8 cellular contexts compared by ENCODE assay signal in the genomic region with DNA sequence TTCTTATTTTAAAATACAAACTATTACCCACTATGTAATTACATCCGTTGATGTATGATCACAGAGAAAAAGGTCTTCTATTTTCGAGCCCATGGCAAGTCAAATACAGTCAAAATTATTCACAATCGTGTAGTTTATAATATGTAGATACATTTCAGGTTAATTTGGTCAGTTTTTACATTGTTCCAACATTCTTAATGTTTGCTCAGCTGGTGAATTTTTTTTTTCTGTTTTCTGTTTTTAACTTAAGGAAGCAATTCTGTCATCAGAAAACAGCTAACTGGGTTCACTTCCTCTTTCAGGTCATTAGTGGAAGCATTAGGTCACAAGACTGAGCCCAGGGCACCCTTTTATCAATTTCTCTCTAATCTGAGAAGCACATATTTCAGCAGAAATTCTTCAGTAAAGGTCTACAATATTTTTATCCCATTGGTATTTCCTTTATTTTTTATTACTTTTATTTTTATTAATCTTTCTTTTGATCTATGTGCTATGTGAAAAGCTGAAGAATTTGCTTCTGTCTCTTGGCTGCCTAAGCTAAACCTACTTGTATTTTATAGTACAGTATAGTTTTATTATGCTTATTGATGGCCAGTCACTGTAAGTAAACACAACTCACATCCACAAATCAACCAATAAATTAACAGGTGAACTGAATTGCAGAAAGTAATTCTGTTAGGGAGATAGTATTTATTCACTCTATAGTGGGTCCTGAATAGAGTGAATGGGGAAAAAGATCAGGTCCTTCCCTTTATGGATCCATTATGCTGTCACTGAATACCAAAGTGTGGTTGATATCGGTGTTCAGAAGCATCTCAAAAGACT.
DNase-seq lines count a peak whose midpoint lies in the region; ATAC-seq and TF ChIP-seq lines count a peak whose summit lies in the region.

No MANE protein-coding gene starts in this region.

- TF ChIP-seq CTCF in DOHH2 (IDR thresholded peaks at IDR 0.05; ENCODE audit: low read depth, low read length, poor library complexity, severe bottlenecking), result no peak
- no peak for TF ChIP-seq CTCF in tibial nerve (IDR thresholded peaks at IDR 0.05)
- TF ChIP-seq CTCF in vagina (IDR thresholded peaks at IDR 0.05), result no peak

- ATAC-seq in GM19468 (IDR thresholded peaks at IDR 0.05; ENCODE audit: extremely low read depth, unreplicated experiment), result peak; percentile 22
- peak; percentile 55 for ATAC-seq in HG03521 (IDR thresholded peaks at IDR 0.05; ENCODE audit: unreplicated experiment)

- H3K36me3 ChIP-seq in DOHH2 (ENCODE audit: control insufficient read depth, low read length), result no peaks in the 10 kb centered on the region
- no peaks in the 10 kb centered on the region for H3K36me3 ChIP-seq in tibial nerve
- H3K36me3 ChIP-seq in vagina, result no peaks in the 10 kb centered on the region

- no peaks in the 10 kb centered on the region for H3K79me2 ChIP-seq in DOHH2 (ENCODE audit: control insufficient read depth, low read length)

- intact Hi-C loops in vagina (cut with DNase I), result no loop called here

- no peaks in the 10 kb centered on the region for H3K9me3 ChIP-seq in DOHH2 (ENCODE audit: control insufficient read depth, insufficient read depth, low read length)
- H3K9me3 ChIP-seq in tibial nerve, result no peaks in the 10 kb centered on the region
- no peaks in the 10 kb centered on the region for H3K9me3 ChIP-seq in vagina

- WGBS in tibial nerve, 2 donors, result 57 to 60% methylated on average over 4 of the region's 4 CpGs

- TF ChIP-seq POLR2A in tibial nerve (IDR thresholded peaks at IDR 0.05), result no peak
- TF ChIP-seq POLR2A in vagina (IDR thresholded peaks at IDR 0.05), result no peak

- no peaks in the 10 kb centered on the region for H3K9me2 ChIP-seq in DOHH2 (replicated peaks; ENCODE audit: control insufficient read depth, low read length)

- DNase-seq in central memory CD4-positive, alpha-beta T cell, result peak; percentile 8
- DNase-seq in HuH-7 (ENCODE audit: low spot score), result no peak
- DNase-seq in SHP77 (lab: John Stamatoyannopoulos, UW), result no peak
- no peak for DNase-seq in tibial nerve (ENCODE audit: low spot score in 2 of 2)
- DNase-seq in vagina (ENCODE audit: extremely low spot score in 2 of 2), result no peak

- no peaks in the 10 kb centered on the region for H3K27me3 ChIP-seq in DOHH2 (ENCODE audit: control insufficient read depth, low read length)
- no peaks in the 10 kb centered on the region for H3K27me3 ChIP-seq in tibial nerve
- H3K27me3 ChIP-seq in vagina, result no peaks in the 10 kb centered on the region

- peak in 1 of 2 donors; percentile 26 for TF ChIP-seq EP300 in tibial nerve (IDR thresholded peaks at IDR 0.05)

- H4K20me1 ChIP-seq in DOHH2 (ENCODE audit: control insufficient read depth, insufficient read depth, low read depth, low read length), result no peaks in the 10 kb centered on the region

- peaks cover 11% of the 10 kb centered on the region for H3F3A ChIP-seq in DOHH2 (ENCODE audit: control insufficient read depth, insufficient read depth)

- H3K27ac ChIP-seq in DOHH2 (ENCODE audit: low read depth, low read length) (peak overlapping the region; percentile 92), tibial nerve (peak overlapping the region in 2 of 4 donors; percentile 14 to 60), vagina (no peak overlapping the region)

- peak overlapping the region; percentile 91 for H3K4me2 ChIP-seq in DOHH2 (ENCODE audit: low read length)

- H3K4me1 ChIP-seq in DOHH2 (ENCODE audit: control insufficient read depth, low read length) (peaks cover 46% of the 10 kb centered on the region), tibial nerve (peaks cover 0 to 22% (median 5%) of the 10 kb centered on the region in 4 donors), vagina (no peaks in the 10 kb centered on the region)

- H3K4me3 ChIP-seq in DOHH2 (ENCODE audit: low read length) (peak overlapping the region; percentile 68), tibial nerve (no peak overlapping the region), vagina (no peak overlapping the region)
